Comparison of ENCODE assay signal across 8 cellular contexts in the genomic region with DNA sequence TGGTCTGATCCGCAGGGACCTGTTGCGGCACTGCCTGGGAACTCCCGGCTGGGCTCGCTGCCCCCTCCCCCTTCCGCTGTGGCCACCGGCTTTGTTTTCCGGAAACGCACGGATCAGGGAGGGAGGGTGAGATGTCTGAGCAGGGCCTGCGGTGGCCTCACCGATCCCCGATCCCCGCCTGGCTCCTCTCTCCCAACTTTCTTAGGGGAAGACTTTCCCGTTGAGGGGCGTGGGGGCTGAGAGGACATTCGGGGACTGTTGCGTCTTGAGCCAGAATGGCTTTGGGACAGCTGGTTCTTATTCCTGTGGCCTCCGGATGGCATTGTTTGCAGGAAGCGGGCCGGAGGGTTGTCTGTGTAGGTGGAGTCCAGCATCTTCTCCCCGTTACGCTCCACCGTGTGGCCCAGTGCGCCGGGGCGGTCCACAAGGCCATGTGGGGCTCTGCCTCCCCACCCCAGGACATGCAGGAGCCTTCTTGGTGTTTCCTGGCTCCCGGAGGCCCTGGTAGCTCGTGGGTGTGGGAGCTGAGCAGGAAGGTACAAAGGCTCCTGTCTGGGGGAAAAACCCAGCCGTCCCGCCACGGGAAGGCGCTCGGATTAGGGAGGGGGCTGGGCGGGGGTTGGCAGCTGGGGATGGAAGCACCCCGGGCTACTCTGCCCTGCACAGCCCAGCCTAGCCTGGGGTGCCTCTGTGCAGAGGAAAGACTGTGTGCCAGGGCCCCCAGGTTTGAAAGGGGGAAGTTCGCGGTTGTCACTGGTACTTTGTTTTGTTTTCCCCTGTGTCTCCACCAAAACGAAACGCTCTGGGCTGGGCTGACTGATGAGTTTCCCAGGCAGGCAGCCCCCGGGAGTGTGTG. TPM values are rescaled to one million over a fixed set of nuclear protein-coding genes. Genes with fewer than 3 reads are reported as not detected.
DNase-seq lines count a peak whose midpoint lies in the region; ATAC-seq, FAIRE-seq and TF ChIP-seq lines count a peak whose summit lies in the region.

No MANE protein-coding gene starts in this region.

- H3K27me3 Mint-ChIP-seq in central memory CD8-positive, alpha-beta T cell, result no peaks in the 10 kb centered on the region

- peaks cover 42% of the 10 kb centered on the region for H3K36me3 Mint-ChIP-seq in central memory CD8-positive, alpha-beta T cell (ENCODE audit: insufficient read depth)

- TF ChIP-seq CTCF in GM13977 (IDR thresholded peaks at IDR 0.05; ENCODE audit: extremely low read depth, insufficient read depth, missing control alignments) (no peak), kidney (IDR thresholded peaks at IDR 0.05; ENCODE audit: borderline replicate concordance, extremely low read depth, insufficient read depth) (no peak)

- H3K27ac Mint-ChIP-seq in central memory CD8-positive, alpha-beta T cell (ENCODE audit: low read depth), result peak overlapping the region; percentile 96

- peaks cover 33% of the 10 kb centered on the region for H3K4me1 Mint-ChIP-seq in central memory CD8-positive, alpha-beta T cell

- peak overlapping the region; percentile 90 for H3K4me3 Mint-ChIP-seq in central memory CD8-positive, alpha-beta T cell

- in situ Hi-C loops in GM13977 (cut with MboI; ENCODE audit: low pct_unique_long_range_greater_than_20kb, low sequenced_read_pairs, unreplicated experiment), result no loop called here

- peaks cover 0 to 8% of the 10 kb centered on the region in 2 donors for H3K4me1 ChIP-seq in kidney (ENCODE audit: control insufficient read depth in 1 of 2, insufficient read depth in 1 of 2, low read depth in 1 of 2, low read length in 2 of 2)

- H3K4me3 ChIP-seq in kidney (ENCODE audit: low read length in 2 of 2), result peak overlapping the region; percentile 80 to 81

- intact Hi-C loops in kidney (cut with DNase I), result no loop called here

- FAIRE-seq in kidney (lab: Jason Lieb, UNC), result no peak

- ATAC-seq in central memory CD8-positive, alpha-beta T cell (replicated peaks; ENCODE audit: extremely low read depth, poor library complexity, severe bottlenecking), result peak; percentile 57
- ATAC-seq in HG03520 (IDR thresholded peaks at IDR 0.05; ENCODE audit: unreplicated experiment), result no peak

- DNase-seq in 8988T (peak; percentile 79), GM13977 (ENCODE audit: low spot score) (peak; percentile 85), NCI-H146 (lab: John Stamatoyannopoulos, UW) (peak; percentile 53), kidney (peak; percentile 93)
- peak; percentile 53 for DNase-seq in activated CD4-positive, alpha-beta T cell treated with anti-CD3 and anti-CD28 coated beads for 1 hour
- DNase-seq in central memory CD8-positive, alpha-beta T cell (ENCODE audit: low spot score in 2 of 2), result peak; percentile 61 to 80
- DNase-seq in stimulated activated CD4-positive, alpha-beta T cell treated with anti-CD3 and anti-CD28 coated beads, Interleukin-1b, Interleukin-23, amount 100 ng/mL, for 24 hours (ENCODE audit: low read depth in 4 of 4, low spot score in 1 of 4), result peak in 3 of 4 experiments; percentile 34 to 65 (median 44)

- peak overlapping the region; percentile 0 to 82 for H3K9ac ChIP-seq in kidney (ENCODE audit: low read length in 2 of 2)

- no peaks in the 10 kb centered on the region for H3K9me3 ChIP-seq in kidney (ENCODE audit: control insufficient read depth in 1 of 2, low read length in 2 of 2)

- peak overlapping the region; percentile 94 for H3K27ac ChIP-seq in kidney (ENCODE audit: low read depth in 2 of 2, low read length in 2 of 2)

- no peaks in the 10 kb centered on the region for H3K36me3 ChIP-seq in kidney (ENCODE audit: control insufficient read depth in 1 of 2, insufficient read depth in 2 of 2, low read length in 2 of 2)

- H3K9me3 Mint-ChIP-seq in central memory CD8-positive, alpha-beta T cell, result no peaks in the 10 kb centered on the region

RNA-seq across cellular contexts. Expression of gene CSNK1G2, which starts 1.3 kb away (rescaled TPM):
- total RNA-seq in kidney, result 66.2 TPM
- 33.1 TPM for polyA plus RNA-seq in kidney (ENCODE audit: insufficient read depth, low read depth, low replicate concordance)

RNA-seq across cellular contexts. Expression of gene ADAT3, which starts 37.1 kb away (rescaled TPM):
- 10.3 TPM for total RNA-seq in kidney
- 6.1 TPM for polyA plus RNA-seq in kidney (ENCODE audit: insufficient read depth, low read depth, low replicate concordance)

RNA-seq across cellular contexts. Expression of gene SCAMP4, which starts 37.1 kb away (rescaled TPM):
- 90.1 TPM for total RNA-seq in kidney
- polyA plus RNA-seq in kidney (ENCODE audit: insufficient read depth, low read depth, low replicate concordance), result 49.5 TPM

RNA-seq across cellular contexts. Expression of gene ABHD17A, which starts 57.0 kb away (rescaled TPM):
- 63.8 TPM for total RNA-seq in kidney
- 65.1 TPM for polyA plus RNA-seq in kidney (ENCODE audit: insufficient read depth, low read depth, low replicate concordance)
